ENCODE assay signal across 18 cellular contexts in genomic region chr22:35378547-35379078, GRCh38. TPM values are rescaled to one million over a fixed set of nuclear protein-coding genes. Genes with fewer than 3 reads are reported as not detected.
DNase-seq lines count a peak whose midpoint lies in the region; ATAC-seq and TF ChIP-seq lines count a peak whose summit lies in the region.
"Had no signal": no experiment of that assay in that cellular context is flagged by ENCODE, and none has a peak within 500 bp of the region (broad histone marks: within the 10 kb centered on the region; RNA-seq: fewer than 3 reads in every experiment).

No MANE protein-coding gene starts in this region.

- 70 to 81% methylated on average over 4 to 5 of the region's 5 CpGs for WGBS in transverse colon (ENCODE audit: low coverage in 1 of 2), 2 donors

- H3K27ac Mint-ChIP-seq in activated CD4-positive, alpha-beta T cell treated with anti-CD3 and anti-CD28 coated beads for 36 hours, result no peak overlapping the region
- H3K27ac Mint-ChIP-seq: activated CD8-positive, alpha-beta memory T cell treated with anti-CD3 and anti-CD28 coated beads, Interleukin-2, amount 10 ng/mL, durations not matched to agents 7 days and 5 days had no signal

- no peaks in the 10 kb centered on the region for H3K36me3 Mint-ChIP-seq in activated CD4-positive, alpha-beta T cell treated with anti-CD3 and anti-CD28 coated beads for 36 hours (ENCODE audit: low read depth)
- H3K36me3 Mint-ChIP-seq: activated CD8-positive, alpha-beta memory T cell treated with anti-CD3 and anti-CD28 coated beads, Interleukin-2, amount 10 ng/mL, durations not matched to agents 7 days and 5 days had no signal

- H3K27me3 Mint-ChIP-seq in activated CD4-positive, alpha-beta T cell treated with anti-CD3 and anti-CD28 coated beads for 36 hours, result peaks cover 23% of the 10 kb centered on the region

- DNase-seq in Karpas-422 (no peak), colonic mucosa (no peak), transverse colon (no peak), GM10248 (ENCODE audit: extremely low spot score) (no peak), NCI-H1417 treated with DMSO at 0.1 percent for 48 hours (lab: John Stamatoyannopoulos, UW) (no peak)
- DNase-seq in activated CD4-positive, alpha-beta T cell treated with anti-CD3 and anti-CD28 coated beads for 36 hours, result no peak
- DNase-seq: activated CD8-positive, alpha-beta memory T cell treated with anti-CD3 and anti-CD28 coated beads, Interleukin-2, amount 10 ng/mL, durations not matched to agents 7 days and 5 days; EL; HCEC 1CT; NCI-H187 treated with DMSO at 0.1 percent for 48 hours; NCI-H226; stimulated activated CD4-positive, alpha-beta T cell treated with anti-CD3 and anti-CD28 coated beads, Interleukin-12 subunit alpha, Interleukin-12 subunit beta, amount 100 ng/mL, for 4 hours; stimulated activated CD8-positive, alpha-beta memory T cell treated with anti-CD3 and anti-CD28 coated beads, Interleukin-4, amount 100 ng/mL, for 48 hours; SW 1271 had no signal

- H2AFZ ChIP-seq in Karpas-422 (ENCODE audit: low read length), result no peak overlapping the region

- in situ Hi-C loops in transverse colon (cut with MboI; ENCODE audit: low pct_ligation_motif_present in 1 of 4, low pct_unique_long_range_greater_than_20kb in 1 of 4, low sequenced_read_pairs in 3 of 4), result no loop called here

- intact Hi-C loops in colonic mucosa (cut with DNase I) (no loop called here), transverse colon (cut with DNase I; ENCODE audit: low total_unique reads) (no loop called here)
- intact Hi-C loops in activated CD4-positive, alpha-beta T cell treated with anti-CD3 and anti-CD28 coated beads for 36 hours (cut with DNase I, micrococcal nuclease), result no loop called here

- no peak for TF ChIP-seq POLR2A in transverse colon (IDR thresholded peaks at IDR 0.05)

- H3K36me3 ChIP-seq in Karpas-422 (ENCODE audit: insufficient read depth, low read length), result no peaks in the 10 kb centered on the region
- H3K36me3 ChIP-seq in colonic mucosa, result no peaks in the 10 kb centered on the region
- H3K36me3 ChIP-seq in neutrophil, result no peaks in the 10 kb centered on the region
- H3K36me3 ChIP-seq in transverse colon, result no peaks in the 10 kb centered on the region

- H3K9me3 ChIP-seq in Karpas-422 (ENCODE audit: low read length) (no peaks in the 10 kb centered on the region), colonic mucosa (no peaks in the 10 kb centered on the region), neutrophil (no peaks in the 10 kb centered on the region), transverse colon (no peaks in the 10 kb centered on the region)
- H3K9me3 ChIP-seq: thoracic aorta had no signal

- CTCF ChIA-PET in GM10248 (lab: Yijun Ruan, JAX), result no interaction called here
- CTCF ChIA-PET in activated CD4-positive, alpha-beta T cell treated with anti-CD3 and anti-CD28 coated beads for 36 hours (lab: Charles Lee), result no interaction called here

- H3K9ac ChIP-seq in Karpas-422 (ENCODE audit: low read length) (no peak overlapping the region), colonic mucosa (ENCODE audit: low read depth in 2 of 2, low read length in 2 of 2) (peak overlapping the region in 1 of 2 donors; percentile 68)

- no peak for TF ChIP-seq CTCF in colonic mucosa (IDR thresholded peaks at IDR 0.05)
- no peak for TF ChIP-seq CTCF in neutrophil (IDR thresholded peaks at IDR 0.05)
- TF ChIP-seq CTCF in transverse colon (IDR thresholded peaks at IDR 0.05), result no peak
- TF ChIP-seq CTCF in GM10248 (IDR thresholded peaks at IDR 0.05; ENCODE audit: control extremely low read depth, extremely low read depth, low read depth, missing control alignments), result no peak

- no peaks in the 10 kb centered on the region for H4K20me1 ChIP-seq in Karpas-422 (ENCODE audit: insufficient read depth, low read depth, low read length)

- ATAC-seq in activated CD4-positive, alpha-beta T cell treated with anti-CD3 and anti-CD28 coated beads for 36 hours, result no peak
- ATAC-seq: activated CD8-positive, alpha-beta memory T cell treated with anti-CD3 and anti-CD28 coated beads, Interleukin-2, amount 10 ng/mL, durations not matched to agents 7 days and 5 days; esophagus mucosa; K562 had no signal

- H3K27ac ChIP-seq in Karpas-422 (ENCODE audit: low read length) (peak overlapping the region; percentile 86; the same call in 1 of the 2 replicates), colonic mucosa (peak overlapping the region; percentile 79), neutrophil (peak overlapping the region; percentile 99), transverse colon (peak overlapping the region; percentile 81 to 88 (median 85))

- TF ChIP-seq EP300 in transverse colon (IDR thresholded peaks at IDR 0.05; ENCODE audit: low read depth), result no peak

- no peak overlapping the region for H3K4me3 ChIP-seq in Karpas-422 (ENCODE audit: low read length)
- H3K4me3 ChIP-seq in colonic mucosa, result no peak overlapping the region
- no peak overlapping the region for H3K4me3 ChIP-seq in neutrophil (ENCODE audit: low read depth in 1 of 2, low read length in 1 of 2)
- no peak overlapping the region for H3K4me3 ChIP-seq in transverse colon
- H3K4me3 ChIP-seq: K562, thoracic aorta had no signal

- peak overlapping the region; percentile 56 for H3K4me2 ChIP-seq in Karpas-422 (ENCODE audit: low read depth, low read length, poor library complexity, severe bottlenecking)

- H3K27me3 ChIP-seq in Karpas-422 (ENCODE audit: low read length) (no peaks in the 10 kb centered on the region), colonic mucosa (no peaks in the 10 kb centered on the region), neutrophil (peaks cover 25% of the 10 kb centered on the region), transverse colon (no peaks in the 10 kb centered on the region)

- H3K4me1 Mint-ChIP-seq in activated CD4-positive, alpha-beta T cell treated with anti-CD3 and anti-CD28 coated beads for 36 hours, result peaks cover 18% of the 10 kb centered on the region

- no peaks in the 10 kb centered on the region for H3K79me2 ChIP-seq in Karpas-422 (ENCODE audit: low read length)

- POLR2A ChIA-PET in GM10248 (lab: Yijun Ruan, JAX), result no interaction called here
- POLR2A ChIA-PET in activated CD4-positive, alpha-beta T cell treated with anti-CD3 and anti-CD28 coated beads for 36 hours (lab: Charles Lee), result no interaction called here

- no peaks in the 10 kb centered on the region for H3K9me2 ChIP-seq in Karpas-422 (replicated peaks; ENCODE audit: insufficient read depth, low read length)

- peaks cover 50% of the 10 kb centered on the region for H3K4me1 ChIP-seq in Karpas-422 (ENCODE audit: low read length)
- H3K4me1 ChIP-seq in colonic mucosa, result peaks cover 14% of the 10 kb centered on the region
- peaks cover 59 to 69% of the 10 kb centered on the region in 2 experiments for H3K4me1 ChIP-seq in neutrophil (ENCODE audit: control insufficient read depth in 1 of 2, insufficient read depth in 1 of 2, low read depth in 1 of 2, low read length in 1 of 2)
- H3K4me1 ChIP-seq in transverse colon, result peaks cover 29 to 68% (median 50%) of the 10 kb centered on the region in 4 donors

- H3K9me3 Mint-ChIP-seq in activated CD4-positive, alpha-beta T cell treated with anti-CD3 and anti-CD28 coated beads for 36 hours (ENCODE audit: low read depth), result no peaks in the 10 kb centered on the region

- no peak overlapping the region for H3K4me3 Mint-ChIP-seq in activated CD4-positive, alpha-beta T cell treated with anti-CD3 and anti-CD28 coated beads for 36 hours
- H3K4me3 Mint-ChIP-seq: activated CD8-positive, alpha-beta memory T cell treated with anti-CD3 and anti-CD28 coated beads, Interleukin-2, amount 10 ng/mL, durations not matched to agents 7 days and 5 days had no signal

RNA-seq across cellular contexts. Expression of gene HMOX1, which starts 2.3 kb away (rescaled TPM):
- 1.3 and 1.8 TPM in 2 replicates for total RNA-seq in Karpas-422 (2014; rRNA removed; shearing (Covaris generic); ENCODE audit: low replicate concordance)
- 10 to 100 TPM; 31.0 to 50.3 TPM for total RNA-seq in colonic mucosa
- 100 to 1,000 TPM in 1 of 4 donors, 10 to 100 TPM in 2, under 1 TPM in 1; 1.00 to 172 (median 42.7) TPM for total RNA-seq in transverse colon
- total RNA-seq in activated CD4-positive, alpha-beta T cell treated with anti-CD3 and anti-CD28 coated beads for 36 hours, result under 1 TPM; 0.30 to 0.61 TPM
- total RNA-seq: K562 had no signal

RNA-seq across cellular contexts. Expression of gene MCM5, which starts 21.3 kb away (rescaled TPM):
- 83.7 and 97.4 TPM in 2 replicates for total RNA-seq in Karpas-422 (2014; rRNA removed; shearing (Covaris generic); ENCODE audit: low replicate concordance)
- total RNA-seq in colonic mucosa (100 to 1,000 TPM in 1 of 2 donors, 10 to 100 TPM in 1; 33.0 to 120 TPM), transverse colon (10 to 100 TPM; 11.6 to 26.6 (median 13.3) TPM)
- total RNA-seq in activated CD4-positive, alpha-beta T cell treated with anti-CD3 and anti-CD28 coated beads for 36 hours, result 100 to 1,000 TPM; 291 to 382 TPM
